In genomic region chr1:30629501-30629900, GRCh38 we compare ENCODE assay signal across 29 cellular contexts.
"Had no signal": no experiment of that assay in that cellular context is flagged by ENCODE, and none has a peak within 500 bp of the region (broad histone marks: within the 10 kb centered on the region; RNA-seq: fewer than 3 reads in every experiment).

No MANE protein-coding gene starts in this region.

- H2AFZ ChIP-seq: neural progenitor cell had no signal

- H3K4me1 Mint-ChIP-seq: naive thymus-derived CD4-positive, alpha-beta T cell; natural killer cell; nephron; neural progenitor cell; stimulated activated memory B cell treated with anti-CD40 and anti-IgM and Interleukin-4, amounts not matched to agents 10 μg/mL and 1 μg/mL and 100 μg/mL, for 72 hours; stimulated activated naive CD8-positive, alpha-beta T cell treated with anti-CD3 and anti-CD28 coated beads, Interleukin-15, amount 100 ng/mL, for 72 hours had no signal

- H3K27ac Mint-ChIP-seq: naive thymus-derived CD4-positive, alpha-beta T cell; natural killer cell; nephron; neural progenitor cell; stimulated activated memory B cell treated with anti-CD40 and anti-IgM and Interleukin-4, amounts not matched to agents 10 μg/mL and 1 μg/mL and 100 μg/mL, for 72 hours; stimulated activated naive CD8-positive, alpha-beta T cell treated with anti-CD3 and anti-CD28 coated beads, Interleukin-15, amount 100 ng/mL, for 72 hours; type B pancreatic cell had no signal

- H3K27ac ChIP-seq: neural progenitor cell, pancreas, prostate gland, right lobe of liver, spleen, suprapubic skin, testis, tibial artery, transverse colon, upper lobe of right lung, uterus had no signal

- H3K4me3 Mint-ChIP-seq: naive thymus-derived CD4-positive, alpha-beta T cell; natural killer cell; nephron; neural progenitor cell; stimulated activated memory B cell treated with anti-CD40 and anti-IgM and Interleukin-4, amounts not matched to agents 10 μg/mL and 1 μg/mL and 100 μg/mL, for 72 hours; stimulated activated naive CD8-positive, alpha-beta T cell treated with anti-CD3 and anti-CD28 coated beads, Interleukin-15, amount 100 ng/mL, for 72 hours; type B pancreatic cell had no signal

- H3K9me3 ChIP-seq: pancreas, prostate gland, right lobe of liver, suprapubic skin, testis, upper lobe of right lung, uterus had no signal

- H3K27me3 ChIP-seq: neural progenitor cell, pancreas, right lobe of liver, suprapubic skin, testis, uterus had no signal

- DNase-seq: naive thymus-derived CD4-positive, alpha-beta T cell; natural killer cell; occipital lobe; pancreas; right cardiac atrium; right lobe of liver; spleen; stimulated activated CD4-positive, alpha-beta T cell treated with anti-CD3 and anti-CD28 coated beads, Interleukin-12 subunit alpha, Interleukin-12 subunit beta, amount 100 ng/mL, for 4 hours; stimulated activated CD4-positive, alpha-beta T cell treated with anti-CD3 and anti-CD28 coated beads, Interleukin-1b, Interleukin-23, amount 100 ng/mL, for 48 hours; stimulated activated CD4-positive, alpha-beta T cell treated with anti-CD3 and anti-CD28 coated beads, Interleukin-4, amount 100 ng/mL, for 1 hour; stimulated activated CD4-positive, alpha-beta T cell treated with anti-CD3 and anti-CD28 coated beads, Interleukin-4, amount 100 ng/mL, for 4 hours; stimulated activated CD8-positive, alpha-beta memory T cell treated with anti-CD3 and anti-CD28 coated beads, Interleukin-4, amount 100 ng/mL, for 48 hours; stimulated activated naive CD4-positive, alpha-beta T cell; stimulated activated naive CD8-positive, alpha-beta T cell treated with anti-CD3 and anti-CD28 coated beads, Interleukin-15, amount 100 ng/mL, for 72 hours; stimulated activated naive CD8-positive, alpha-beta T cell treated with anti-CD3 and anti-CD28 coated beads, Interleukin-15, Interleukin-2, amounts not matched to agents 100 U/mL and 50 U/mL, for 24 hours; substantia nigra; testis; tibial artery; transverse colon had no signal

- H3K36me3 ChIP-seq: neural progenitor cell, pancreas, prostate gland, right lobe of liver, spleen, suprapubic skin, tibial artery, transverse colon, upper lobe of right lung, uterus had no signal

- H3K4me3 ChIP-seq: neural progenitor cell, pancreas, prostate gland, right lobe of liver, skin epidermis, smooth muscle cell, spleen, suprapubic skin, testis, tibial artery, transverse colon, upper lobe of right lung, uterus had no signal

- H3K36me3 Mint-ChIP-seq: natural killer cell; neural progenitor cell; stimulated activated memory B cell treated with anti-CD40 and anti-IgM and Interleukin-4, amounts not matched to agents 10 μg/mL and 1 μg/mL and 100 μg/mL, for 72 hours; type B pancreatic cell had no signal

- H3K4me2 ChIP-seq: neural progenitor cell, smooth muscle cell had no signal

- ATAC-seq: naive thymus-derived CD4-positive, alpha-beta T cell; natural killer cell; pancreas; right cardiac atrium; right lobe of liver; stimulated activated memory B cell treated with anti-CD40 and anti-IgM and Interleukin-4, amounts not matched to agents 10 μg/mL and 1 μg/mL and 100 μg/mL, for 72 hours; stimulated activated naive CD8-positive, alpha-beta T cell treated with anti-CD3 and anti-CD28 coated beads, Interleukin-15, amount 100 ng/mL, for 72 hours; stimulated activated naive CD8-positive, alpha-beta T cell treated with anti-CD3 and anti-CD28 coated beads, Interleukin-15, Interleukin-2, amounts not matched to agents 100 U/mL and 50 U/mL, for 24 hours; upper lobe of right lung had no signal

- H3K4me1 ChIP-seq: neural progenitor cell, pancreas, prostate gland, right lobe of liver, spleen, suprapubic skin, testis, tibial artery, transverse colon, upper lobe of right lung, uterus had no signal
